In the genomic region with DNA sequence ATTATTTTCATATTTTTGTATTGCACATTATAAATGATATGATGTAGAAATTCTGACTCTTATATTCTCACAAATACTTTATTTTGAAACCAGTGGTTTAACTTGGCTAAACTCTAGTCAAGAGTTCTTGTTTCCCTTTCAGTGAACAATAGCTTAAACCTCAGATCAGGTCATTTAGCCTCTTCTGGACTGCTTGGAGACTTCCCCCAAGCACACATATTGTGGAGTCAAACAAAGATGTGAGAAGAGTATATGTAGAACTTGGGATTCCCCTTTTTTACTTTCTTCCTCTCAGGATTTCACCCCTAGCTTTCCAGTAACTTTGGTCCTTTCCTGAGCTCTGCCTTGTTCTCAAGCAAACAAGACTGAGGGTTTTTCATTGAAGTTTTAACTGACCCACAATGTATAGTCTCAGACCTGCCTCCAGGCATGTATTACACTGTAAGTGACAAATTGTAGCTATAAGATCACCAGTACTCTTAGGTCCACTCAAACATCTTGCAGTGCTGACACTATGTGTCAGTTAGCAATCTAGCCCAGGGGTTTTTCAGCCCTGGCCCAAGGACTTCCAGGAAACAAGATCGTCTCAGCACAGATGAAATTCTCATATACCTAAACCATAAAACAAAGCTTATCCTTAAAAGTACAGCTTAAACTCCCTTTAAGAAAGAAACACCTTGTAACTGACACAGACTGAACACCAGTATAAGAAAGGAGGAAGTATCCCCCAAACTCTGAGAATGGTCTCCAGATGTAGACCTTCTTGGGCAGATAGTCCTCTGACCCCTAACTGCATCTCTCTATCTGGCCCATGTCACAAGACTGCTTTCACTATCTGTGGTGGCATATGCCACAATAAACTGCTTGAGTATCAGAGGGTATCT, we compare ENCODE assay signal across 16 cellular contexts.
DNase-seq lines count a peak whose midpoint lies in the region; ATAC-seq lines count a peak whose summit lies in the region.
"Had no signal": no experiment of that assay in that cellular context is flagged by ENCODE, and none has a peak within 500 bp of the region (broad histone marks: within the 10 kb centered on the region; RNA-seq: fewer than 3 reads in every experiment).

No MANE protein-coding gene starts in this region.

- ATAC-seq in GM19023 (IDR thresholded peaks at IDR 0.05; ENCODE audit: unreplicated experiment) (peak; percentile 56), HG02610 (IDR thresholded peaks at IDR 0.05; ENCODE audit: unreplicated experiment) (peak; percentile 93), HG03432 (IDR thresholded peaks at IDR 0.05; ENCODE audit: unreplicated experiment) (peak; percentile 77)
- ATAC-seq: activated CD4-positive, CD25-positive, alpha-beta regulatory T cell treated with anti-CD3 and anti-CD28 coated beads, Interleukin-2, amount 50 U/mL, for 24 hours had no signal

- intact Hi-C loops in activated naive CD4-positive, alpha-beta T cell treated with anti-CD3 and anti-CD28 coated beads for 36 hours (cut with micrococcal nuclease) = no loop called here

- no peaks in the 10 kb centered on the region for H3K36me3 Mint-ChIP-seq in activated naive CD4-positive, alpha-beta T cell treated with anti-CD3 and anti-CD28 coated beads for 36 hours (ENCODE audit: low read depth)
- H3K36me3 Mint-ChIP-seq: CD14-positive monocyte had no signal

- peaks cover 3% of the 10 kb centered on the region for H3K27me3 Mint-ChIP-seq in activated naive CD4-positive, alpha-beta T cell treated with anti-CD3 and anti-CD28 coated beads for 36 hours (ENCODE audit: low read depth)

- H3K4me1 Mint-ChIP-seq in activated naive CD4-positive, alpha-beta T cell treated with anti-CD3 and anti-CD28 coated beads for 36 hours (ENCODE audit: low read depth) = no peaks in the 10 kb centered on the region
- H3K4me1 Mint-ChIP-seq: CD14-positive monocyte had no signal

- H3K4me3 Mint-ChIP-seq in activated naive CD4-positive, alpha-beta T cell treated with anti-CD3 and anti-CD28 coated beads for 36 hours = no peak overlapping the region
- H3K4me3 Mint-ChIP-seq: CD14-positive monocyte had no signal

- no peaks in the 10 kb centered on the region for H3K9me3 Mint-ChIP-seq in activated naive CD4-positive, alpha-beta T cell treated with anti-CD3 and anti-CD28 coated beads for 36 hours

- CTCF ChIA-PET in activated naive CD4-positive, alpha-beta T cell treated with anti-CD3 and anti-CD28 coated beads for 36 hours (lab: Charles Lee) = no interaction called here

- DNase-seq in CMK (ENCODE audit: low read depth) = peak; percentile 42
- DNase-seq in RKO (ENCODE audit: low spot score) = no peak
- no peak for DNase-seq in NCI-H69 (lab: John Stamatoyannopoulos, UW)
- DNase-seq in activated naive CD4-positive, alpha-beta T cell treated with anti-CD3 and anti-CD28 coated beads for 36 hours = no peak
- no peak for DNase-seq in NCI-H1930 (lab: John Stamatoyannopoulos, UW)
- DNase-seq: activated effector memory CD4-positive, alpha-beta T cell treated with Interleukin-2 at 50 U/mL for 16 hours; DND-41; Kasumi-1; NCI-H1417; Right ventricle myocardium superior; stimulated activated naive CD4-positive, alpha-beta T cell treated with Interleukin-2 at 50 U/mL for 16 hours had no signal

- H3K27ac Mint-ChIP-seq in activated naive CD4-positive, alpha-beta T cell treated with anti-CD3 and anti-CD28 coated beads for 36 hours = no peak overlapping the region
- H3K27ac Mint-ChIP-seq: CD14-positive monocyte had no signal
